In genomic region chrX:149630681-149631292, GRCh38 we compare ENCODE assay signal across 8 cellular contexts. TPM values are rescaled to one million over a fixed set of nuclear protein-coding genes. Genes with fewer than 3 reads are reported as not detected.
DNase-seq lines count a peak whose midpoint lies in the region; ATAC-seq and TF ChIP-seq lines count a peak whose summit lies in the region.

No MANE protein-coding gene starts in this region.

- no peaks in the 10 kb centered on the region for H3K27me3 ChIP-seq in BLaER1 treated with 17β-estradiol and CSF1 and Interleukin-3, amounts not matched to agents 10 nM and 100 nM
- H3K27me3 ChIP-seq in WERI-Rb-1 (ENCODE audit: insufficient read depth, low read depth, severe bottlenecking) (peaks cover 13% of the 10 kb centered on the region), foreskin keratinocyte (no peaks in the 10 kb centered on the region), neuronal stem cell (ENCODE audit: control insufficient read depth in 3 of 3, insufficient read depth in 3 of 3, low read depth in 1 of 3, low read length in 3 of 3) (peaks cover 0 to 18% (median 3%) of the 10 kb centered on the region in 3 experiments)

- H3K36me3 ChIP-seq in BLaER1 treated with 17β-estradiol and CSF1 and Interleukin-3, amounts not matched to agents 10 nM and 100 nM: no peaks in the 10 kb centered on the region
- H3K36me3 ChIP-seq in HEK293 (ENCODE audit: control insufficient read depth in 2 of 2, insufficient read depth in 1 of 2, low read length in 2 of 2) (no peaks in the 10 kb centered on the region), WERI-Rb-1 (no peaks in the 10 kb centered on the region), neuronal stem cell (replicated peaks in 1 of 2; ENCODE audit: control insufficient read depth in 2 of 2, insufficient read depth in 2 of 2, low read length in 2 of 2) (no peaks in the 10 kb centered on the region)

- peak overlapping the region; percentile 91 for H2AFZ ChIP-seq in neuronal stem cell (ENCODE audit: low read length)

- H3K18ac ChIP-seq in neuronal stem cell (ENCODE audit: low read length): no peak overlapping the region

- no peak overlapping the region for H2BK12ac ChIP-seq in neuronal stem cell (ENCODE audit: low read length)

- TF ChIP-seq CTCF in HEK293 (tag by site-specific recombination; IDR thresholded peaks at IDR 0.05) (no peak), WERI-Rb-1 (IDR thresholded peaks at IDR 0.05; ENCODE audit: low read depth, low read length) (no peak), foreskin keratinocyte (conservative IDR thresholded peaks at IDR 0.05) (no peak)

- H3K9ac ChIP-seq in BLaER1 treated with 17β-estradiol and CSF1 and Interleukin-3, amounts not matched to agents 10 nM and 100 nM: peak overlapping the region; percentile 72 to 85 (median 81)
- H3K9ac ChIP-seq in neuronal stem cell (ENCODE audit: low read depth, low read length, poor library complexity): peak overlapping the region; percentile 77

- H3K27ac ChIP-seq in BLaER1 treated with 17β-estradiol and CSF1 and Interleukin-3, amounts not matched to agents 10 nM and 100 nM: peak overlapping the region in 10 of 11 experiments; percentile 61 to 78 (median 74); a peak in 21 of 22 replicates
- H3K27ac ChIP-seq in HEK293 (ENCODE audit: extremely low read depth, low read depth, low read length) (peak overlapping the region; percentile 74; the same call in 1 of the 2 replicates), WERI-Rb-1 (no peak overlapping the region; the same call in 1 of the 2 replicates), foreskin keratinocyte (no peak overlapping the region), neuronal stem cell (replicated peaks; ENCODE audit: low read length) (no peak overlapping the region)

- H4K20me1 ChIP-seq in BLaER1 treated with 17β-estradiol and CSF1 and Interleukin-3, amounts not matched to agents 10 nM and 100 nM: peaks cover 2 to 47% (median 38%) of the 10 kb centered on the region in 11 experiments; a peak in 16 of 22 replicates

- no peak overlapping the region for H3K14ac ChIP-seq in neuronal stem cell (ENCODE audit: low read length)

- no peak overlapping the region for H3K4ac ChIP-seq in neuronal stem cell (ENCODE audit: low read length)

- H3K9me3 ChIP-seq in BLaER1 treated with 17β-estradiol and CSF1 and Interleukin-3, amounts not matched to agents 10 nM and 100 nM (replicated peaks in 1 of 11): peaks cover 0 to 10% (median 5%) of the 10 kb centered on the region in 11 experiments; a peak in 6 of 22 replicates
- no peaks in the 10 kb centered on the region for H3K9me3 ChIP-seq in HEK293 (ENCODE audit: control insufficient read depth, insufficient read depth, low read depth, low read length)
- H3K9me3 ChIP-seq in WERI-Rb-1 (ENCODE audit: severe bottlenecking): no peaks in the 10 kb centered on the region
- no peaks in the 10 kb centered on the region for H3K9me3 ChIP-seq in neuronal stem cell (replicated peaks in 1 of 2; ENCODE audit: control insufficient read depth in 2 of 2, insufficient read depth in 1 of 2, low read depth in 1 of 2, low read length in 2 of 2)

- no peak overlapping the region for H2BK15ac ChIP-seq in neuronal stem cell (ENCODE audit: low read length)

- no peak overlapping the region for H2BK120ac ChIP-seq in neuronal stem cell (ENCODE audit: low read depth, low read length)

- no peak overlapping the region for H4K91ac ChIP-seq in neuronal stem cell (ENCODE audit: low read depth, low read length, poor library complexity)

- H3K4me1 ChIP-seq in BLaER1 treated with 17β-estradiol and CSF1 and Interleukin-3, amounts not matched to agents 10 nM and 100 nM: peaks cover 11 to 17% (median 14%) of the 10 kb centered on the region in 10 experiments; a peak in 18 of 20 replicates
- no peaks in the 10 kb centered on the region; the same call in 1 of the 2 replicates for H3K4me1 ChIP-seq in HEK293 (ENCODE audit: control insufficient read depth, insufficient read depth, low read length)
- H3K4me1 ChIP-seq in foreskin keratinocyte: peaks cover 6% of the 10 kb centered on the region
- H3K4me1 ChIP-seq in neuronal stem cell (ENCODE audit: control insufficient read depth in 2 of 2, insufficient read depth in 1 of 2, low read depth in 1 of 2, low read length in 2 of 2): no peaks in the 10 kb centered on the region

- ATAC-seq in foreskin keratinocyte (peak; percentile 42), HG02610 (IDR thresholded peaks at IDR 0.05; ENCODE audit: unreplicated experiment) (no peak)

- H3K79me1 ChIP-seq in neuronal stem cell (ENCODE audit: low read depth, low read length): peaks cover 1% of the 10 kb centered on the region

- H3K4me2 ChIP-seq in BLaER1 treated with 17β-estradiol and CSF1 and Interleukin-3, amounts not matched to agents 10 nM and 100 nM: peak overlapping the region; percentile 63 to 87 (median 80)
- peak overlapping the region; percentile 40 for H3K4me2 ChIP-seq in neuronal stem cell (ENCODE audit: insufficient read depth, low read length, poor library complexity, severe bottlenecking)

- DNase-seq in WERI-Rb-1 (no peak), foreskin keratinocyte (peak; percentile 2 to 9), neuronal stem cell (ENCODE audit: low spot score) (no peak)
- DNase-seq in stimulated activated CD4-positive, alpha-beta T cell treated with anti-CD3 and anti-CD28 coated beads, Interleukin-12 subunit alpha, Interleukin-12 subunit beta, amount 100 ng/mL, for 4 hours: no peak
- no peak for DNase-seq in activated effector memory CD4-positive, alpha-beta T cell treated with Interleukin-2 at 50 U/mL for 16 hours

- no CpG with 5 or more reads among the region's 17 CpGs for WGBS in neuronal stem cell (ENCODE audit: extremely low coverage in 2 of 2, insufficient read length in 2 of 2, insufficient replicate concordance in 1 of 2), 2 donors

- peak overlapping the region; percentile 62 to 89 (median 80) for H3K4me3 ChIP-seq in BLaER1 treated with 17β-estradiol and CSF1 and Interleukin-3, amounts not matched to agents 10 nM and 100 nM
- H3K4me3 ChIP-seq in HEK293 (ENCODE audit: low read depth, low read length) (peak overlapping the region; percentile 70), WERI-Rb-1 (ENCODE audit: low read depth, low read length) (peak overlapping the region; percentile 58), neuronal stem cell (ENCODE audit: low read length in 2 of 2) (peak overlapping the region; percentile 68 to 96)

- no peak overlapping the region for H2BK5ac ChIP-seq in neuronal stem cell (ENCODE audit: low read length)

- no peak overlapping the region for H2AK5ac ChIP-seq in neuronal stem cell (ENCODE audit: low read depth, low read length)

- H3K23ac ChIP-seq in neuronal stem cell (ENCODE audit: low read depth, low read length, poor library complexity): no peak overlapping the region

- no peak overlapping the region for H4K8ac ChIP-seq in neuronal stem cell (ENCODE audit: low read depth, low read length)

- POLR2A ChIA-PET in HEK293 (lab: Yijun Ruan, JAX): no interaction called here

- CTCF ChIA-PET in HEK293 (lab: Yijun Ruan, JAX): interaction anchor here (0.6 kb wide), 1 partner anchor 118 kb away, joined by 5 read pairs; no protein-coding TSS in a partner anchor

TF ChIP-seq in HEK293, 187 proteins besides CTCF, POLR2A, EP300 and RAD21 (continues in another document):
- TF ChIP-seq SP7 (tag by site-specific recombination; IDR thresholded peaks at IDR 0.05) (0 out of 2 replicates have a peak, but pooled peaks have one; percentile 7), ZSCAN5A (tag by site-specific recombination; IDR thresholded peaks at IDR 0.05) (no peak), ZBTB11 (tag by site-specific recombination; conservative IDR thresholded peaks at IDR 0.05; ENCODE audit: low read depth) (0 out of 2 replicates have a peak, but pooled peaks have one; percentile 28), ZBTB8A (tag by site-specific recombination; IDR thresholded peaks at IDR 0.05) (no peak)

RNA-seq across cellular contexts. Expression of gene TMEM185A, which starts 0.8 kb away (rescaled TPM):
- 12.6 and 15.3 TPM in 2 replicates for total RNA-seq in foreskin keratinocyte
- 11.3 and 11.9 TPM in 2 replicates for polyA plus RNA-seq in foreskin keratinocyte
- 20.7 TPM for polyA plus RNA-seq in neuronal stem cell (2013, experiment 1 of 2)
- polyA plus RNA-seq in neuronal stem cell (2013, experiment 2 of 2): 21.8 TPM

RNA-seq across cellular contexts. Expression of gene HSFX2, which starts 35.7 kb away (rescaled TPM):
- total RNA-seq in foreskin keratinocyte: 0.32 TPM in 1 of 2 replicates, not detected in the other
- 0.12 and 0.54 TPM in 2 replicates for polyA plus RNA-seq in foreskin keratinocyte
- polyA plus RNA-seq in neuronal stem cell (2013, experiment 1 of 2): 0.14 TPM
- 0.40 TPM for polyA plus RNA-seq in neuronal stem cell (2013, experiment 2 of 2)

RNA-seq across cellular contexts. Expression of gene MAGEA9B, which starts 43.5 kb away (rescaled TPM):
- total RNA-seq in foreskin keratinocyte: not detected in 2 replicates
- not detected in 2 replicates for polyA plus RNA-seq in foreskin keratinocyte
- polyA plus RNA-seq in neuronal stem cell (2013, experiment 1 of 2): 0.04 TPM
- not detected for polyA plus RNA-seq in neuronal stem cell (2013, experiment 2 of 2)

Comparison
In these comparisons a context has a peak if more than half of its experiments do, and no peak if none do; other contexts are left out.
1. H3K27ac ChIP-seq: peak in BLaER1 treated with 17β-estradiol and CSF1 and Interleukin-3, amounts not matched to agents 10 nM and 100 nM (10 of 11) and HEK293 (single experiment); none in WERI-Rb-1 (single experiment), foreskin keratinocyte (single experiment) and neuronal stem cell (single experiment).
2. DNase-seq: peak in foreskin keratinocyte (2 of 2); none in WERI-Rb-1 (single experiment), neuronal stem cell (single experiment), stimulated activated CD4-positive, alpha-beta T cell treated with anti-CD3 and anti-CD28 coated beads, Interleukin-12 subunit alpha, Interleukin-12 subunit beta, amount 100 ng/mL, for 4 hours (single experiment) and activated effector memory CD4-positive, alpha-beta T cell treated with Interleukin-2 at 50 U/mL for 16 hours (single experiment).
3. Peak in every context shown above with its lines, with median percentiles within 50 percentile points of each other: H3K4me3 ChIP-seq.